Comparison of ENCODE assay signal across 21 cellular contexts in genomic region chr10:23364378-23364777, GRCh38. TPM values are rescaled to one million over a fixed set of nuclear protein-coding genes. Genes with fewer than 3 reads are reported as not detected.
DNase-seq lines count a peak whose midpoint lies in the region; ATAC-seq and TF ChIP-seq lines count a peak whose summit lies in the region.
"Had no signal": no experiment of that assay in that cellular context is flagged by ENCODE, and none has a peak within 500 bp of the region (broad histone marks: within the 10 kb centered on the region; RNA-seq: fewer than 3 reads in every experiment).

No MANE protein-coding gene starts in this region.

- POLR2A ChIA-PET in activated CD4-positive, alpha-beta T cell treated with anti-CD3 and anti-CD28 coated beads, Interleukin-2, amount 10 ng/mL, durations not matched to agents 7 days and 5 days (lab: Charles Lee): interaction anchor here (0.7 kb wide), 1 partner anchor 240 kb away, joined by 3 read pairs; no protein-coding TSS in a partner anchor
- POLR2A ChIA-PET in activated CD4-positive, alpha-beta memory T cell treated with anti-CD3 and anti-CD28 coated beads, Interleukin-2, amount 10 ng/mL, durations not matched to agents 7 days and 5 days (lab: Charles Lee): interaction anchor here (1.0 to 4.4 kb wide), 3 partner anchors 77 to 1048 kb away, joined by 3 to 63 read pairs (median 4); partner anchors contain the start of genes COMMD3 and OTUD1
- POLR2A ChIA-PET in naive thymus-derived CD8-positive, alpha-beta T cell (lab: Charles Lee): interaction anchor here (0.6 to 3.1 kb wide), 4 partner anchors 22 to 1361 kb away, joined by 3 to 24 read pairs (median 6); partner anchors contain the start of gene OTUD1

- no peaks in the 10 kb centered on the region for H3K27me3 Mint-ChIP-seq in activated CD4-positive, alpha-beta T cell treated with anti-CD3 and anti-CD28 coated beads, Interleukin-2, amount 10 ng/mL, durations not matched to agents 7 days and 5 days
- no peaks in the 10 kb centered on the region for H3K27me3 Mint-ChIP-seq in activated CD4-positive, alpha-beta memory T cell treated with anti-CD3 and anti-CD28 coated beads, Interleukin-2, amount 10 ng/mL, durations not matched to agents 7 days and 5 days
- no peaks in the 10 kb centered on the region for H3K27me3 Mint-ChIP-seq in naive thymus-derived CD8-positive, alpha-beta T cell
- H3K27me3 Mint-ChIP-seq in glutamatergic neuron (ENCODE audit: unreplicated experiment): peaks cover 2% of the 10 kb centered on the region

- peak; percentile 25 for ATAC-seq in HG02588 (IDR thresholded peaks at IDR 0.05; ENCODE audit: unreplicated experiment)
- ATAC-seq in naive thymus-derived CD8-positive, alpha-beta T cell: no peak
- ATAC-seq: A549, right lobe of liver, WTC11 had no signal

- in situ Hi-C loops in GM13977 (cut with MboI; ENCODE audit: low pct_unique_long_range_greater_than_20kb, low sequenced_read_pairs, unreplicated experiment): no loop called here

- peak overlapping the region; percentile 99 for H3K27ac Mint-ChIP-seq in activated CD4-positive, alpha-beta T cell treated with anti-CD3 and anti-CD28 coated beads, Interleukin-2, amount 10 ng/mL, durations not matched to agents 7 days and 5 days
- peak overlapping the region; percentile 98 for H3K27ac Mint-ChIP-seq in activated CD4-positive, alpha-beta memory T cell treated with anti-CD3 and anti-CD28 coated beads, Interleukin-2, amount 10 ng/mL, durations not matched to agents 7 days and 5 days
- peak overlapping the region; percentile 81 to 96 (median 93) for H3K27ac Mint-ChIP-seq in naive thymus-derived CD8-positive, alpha-beta T cell
- H3K27ac Mint-ChIP-seq in glutamatergic neuron (ENCODE audit: unreplicated experiment): no peak overlapping the region
- H3K27ac Mint-ChIP-seq: WTC11 had no signal

- peaks cover 9% of the 10 kb centered on the region for H3K9me3 Mint-ChIP-seq in activated CD4-positive, alpha-beta T cell treated with anti-CD3 and anti-CD28 coated beads, Interleukin-2, amount 10 ng/mL, durations not matched to agents 7 days and 5 days
- no peaks in the 10 kb centered on the region for H3K9me3 Mint-ChIP-seq in activated CD4-positive, alpha-beta memory T cell treated with anti-CD3 and anti-CD28 coated beads, Interleukin-2, amount 10 ng/mL, durations not matched to agents 7 days and 5 days
- no peaks in the 10 kb centered on the region for H3K9me3 Mint-ChIP-seq in naive thymus-derived CD8-positive, alpha-beta T cell
- no peaks in the 10 kb centered on the region for H3K9me3 Mint-ChIP-seq in glutamatergic neuron (ENCODE audit: unreplicated experiment)

- peaks cover 16% of the 10 kb centered on the region for H3K36me3 Mint-ChIP-seq in activated CD4-positive, alpha-beta T cell treated with anti-CD3 and anti-CD28 coated beads, Interleukin-2, amount 10 ng/mL, durations not matched to agents 7 days and 5 days (ENCODE audit: low read depth)
- peaks cover 10% of the 10 kb centered on the region for H3K36me3 Mint-ChIP-seq in activated CD4-positive, alpha-beta memory T cell treated with anti-CD3 and anti-CD28 coated beads, Interleukin-2, amount 10 ng/mL, durations not matched to agents 7 days and 5 days (ENCODE audit: low read depth)
- H3K36me3 Mint-ChIP-seq in naive thymus-derived CD8-positive, alpha-beta T cell: no peaks in the 10 kb centered on the region
- H3K36me3 Mint-ChIP-seq in glutamatergic neuron (ENCODE audit: unreplicated experiment): peaks cover 5% of the 10 kb centered on the region
- H3K36me3 Mint-ChIP-seq: WTC11 had no signal

- peaks cover 74% of the 10 kb centered on the region for H3K4me1 Mint-ChIP-seq in activated CD4-positive, alpha-beta T cell treated with anti-CD3 and anti-CD28 coated beads, Interleukin-2, amount 10 ng/mL, durations not matched to agents 7 days and 5 days
- H3K4me1 Mint-ChIP-seq in activated CD4-positive, alpha-beta memory T cell treated with anti-CD3 and anti-CD28 coated beads, Interleukin-2, amount 10 ng/mL, durations not matched to agents 7 days and 5 days: peaks cover 65% of the 10 kb centered on the region
- peaks cover 32 to 64% (median 58%) of the 10 kb centered on the region in 4 donors for H3K4me1 Mint-ChIP-seq in naive thymus-derived CD8-positive, alpha-beta T cell
- H3K4me1 Mint-ChIP-seq in glutamatergic neuron (ENCODE audit: low read depth, unreplicated experiment): no peaks in the 10 kb centered on the region
- H3K4me1 Mint-ChIP-seq: WTC11 had no signal

- CTCF ChIA-PET in activated CD4-positive, alpha-beta T cell treated with anti-CD3 and anti-CD28 coated beads, Interleukin-2, amount 10 ng/mL, durations not matched to agents 7 days and 5 days (lab: Charles Lee): interaction anchor here (1.0 to 1.4 kb wide), 2 partner anchors 13 to 15 kb away, joined by 3 to 4 read pairs; no protein-coding TSS in a partner anchor
- CTCF ChIA-PET in activated CD4-positive, alpha-beta memory T cell treated with anti-CD3 and anti-CD28 coated beads, Interleukin-2, amount 10 ng/mL, durations not matched to agents 7 days and 5 days (lab: Charles Lee): interaction anchor here (1.5 to 2.3 kb wide), 2 partner anchors 50 to 75 kb away, joined by 4 to 6 read pairs; partner anchors contain the start of gene OTUD1

- TF ChIP-seq CTCF in GM13977 (IDR thresholded peaks at IDR 0.05; ENCODE audit: extremely low read depth, insufficient read depth, missing control alignments) (no peak), glutamatergic neuron (IDR thresholded peaks at IDR 0.05; ENCODE audit: partially characterized antibody, unreplicated experiment) (no peak)

- H3K4me3 Mint-ChIP-seq in activated CD4-positive, alpha-beta T cell treated with anti-CD3 and anti-CD28 coated beads, Interleukin-2, amount 10 ng/mL, durations not matched to agents 7 days and 5 days: no peak overlapping the region
- peak overlapping the region; percentile 7 for H3K4me3 Mint-ChIP-seq in activated CD4-positive, alpha-beta memory T cell treated with anti-CD3 and anti-CD28 coated beads, Interleukin-2, amount 10 ng/mL, durations not matched to agents 7 days and 5 days
- peak overlapping the region in 8 of 10 donors; percentile 20 to 82 (median 68) for H3K4me3 Mint-ChIP-seq in naive thymus-derived CD8-positive, alpha-beta T cell
- no peak overlapping the region for H3K4me3 Mint-ChIP-seq in glutamatergic neuron (ENCODE audit: unreplicated experiment)
- H3K4me3 Mint-ChIP-seq: WTC11 had no signal

- no peak for DNase-seq in activated CD4-positive, alpha-beta T cell treated with anti-CD3 and anti-CD28 coated beads, Interleukin-2, amount 10 ng/mL, durations not matched to agents 7 days and 5 days
- no peak for DNase-seq in activated CD4-positive, alpha-beta T cell treated with anti-CD3 and anti-CD28 coated beads for 1 hour
- DNase-seq in activated CD4-positive, alpha-beta memory T cell treated with anti-CD3 and anti-CD28 coated beads, Interleukin-2, amount 10 ng/mL, durations not matched to agents 7 days and 5 days: no peak
- DNase-seq in naive thymus-derived CD8-positive, alpha-beta T cell: no peak
- DNase-seq in GM13977 (ENCODE audit: low spot score): no peak
- DNase-seq in glutamatergic neuron: no peak
- no peak for DNase-seq in NOMO-1 treated with dmso at 0.1 percent for 144 hours (lab: John Stamatoyannopoulos, UW; ENCODE audit: unreplicated experiment)
- DNase-seq: activated gamma-delta T cell; COR-L47; KG1; NCI-H1417 treated with DMSO at 0.1 percent for 48 hours; NCI-H510A treated with DMSO at 0.1 percent for 48 hours; right lobe of liver; stimulated activated CD4-positive, alpha-beta T cell treated with anti-CD3 and anti-CD28 coated beads, Interleukin-4, amount 100 ng/mL, for 4 hours; stimulated activated naive CD4-positive, alpha-beta T cell had no signal

RNA-seq across cellular contexts. Expression of gene C10orf67, which starts 19.8 kb away (rescaled TPM):
- under 1 TPM in 1 of 2 experiments, not detected in 1; 0.15 TPM for total RNA-seq in activated CD4-positive, alpha-beta T cell treated with anti-CD3 and anti-CD28 coated beads, Interleukin-2, amount 10 ng/mL, durations not matched to agents 7 days and 5 days
- not detected for total RNA-seq in activated CD4-positive, alpha-beta memory T cell treated with anti-CD3 and anti-CD28 coated beads, Interleukin-2, amount 10 ng/mL, durations not matched to agents 7 days and 5 days
- under 1 TPM in 1 of 2 experiments, not detected in 1; 0.16 TPM for total RNA-seq in naive thymus-derived CD8-positive, alpha-beta T cell
- not detected for polyA plus RNA-seq in naive thymus-derived CD8-positive, alpha-beta T cell
- total RNA-seq in glutamatergic neuron (ENCODE audit: unreplicated experiment): not detected
- total RNA-seq: H4, lung microvascular endothelial cell, right lobe of liver, vagina, WTC11 had no signal

Comparison
In these comparisons a context has a peak if more than half of its experiments do, and no peak if none do; other contexts are left out.
1. H3K4me3 Mint-ChIP-seq: peak in activated CD4-positive, alpha-beta memory T cell treated with anti-CD3 and anti-CD28 coated beads, Interleukin-2, amount 10 ng/mL, durations not matched to agents 7 days and 5 days (single experiment) and naive thymus-derived CD8-positive, alpha-beta T cell (8 of 10); none in activated CD4-positive, alpha-beta T cell treated with anti-CD3 and anti-CD28 coated beads, Interleukin-2, amount 10 ng/mL, durations not matched to agents 7 days and 5 days (single experiment) and glutamatergic neuron (single experiment).